Comparison of ENCODE assay signal across 23 cellular contexts in genomic region chr12:32504626-32505025, GRCh38.
DNase-seq lines count a peak whose midpoint lies in the region; ATAC-seq, FAIRE-seq and TF ChIP-seq lines count a peak whose summit lies in the region.
"Had no signal": no experiment of that assay in that cellular context is flagged by ENCODE, and none has a peak within 500 bp of the region (broad histone marks: within the 10 kb centered on the region; RNA-seq: fewer than 3 reads in every experiment).

No MANE protein-coding gene starts in this region.

- CTCF ChIA-PET in mammary epithelial cell (lab: Charles Lee; ENCODE audit: low non-redundant PET) (interaction anchor here (0.6 kb wide), 1 partner anchor 421 kb away, joined by 3 read pairs; no protein-coding TSS in a partner anchor), endothelial cell of umbilical vein (lab: Charles Lee) (interaction anchor here (0.6 to 4.2 kb wide), 7 partner anchors 10 to 168 kb away, joined by 3 to 23 read pairs (median 5); no protein-coding TSS in a partner anchor), OCI-LY7 (lab: Charles Lee; ENCODE audit: unreplicated experiment) (no interaction called here)

- DNase-seq in mammary epithelial cell = peak; percentile 74
- DNase-seq in breast epithelium (ENCODE audit: low spot score in 2 of 2) = no peak
- peak; percentile 41 for DNase-seq in endothelial cell of umbilical vein (ENCODE audit: low read depth, low spot score)
- no peak for DNase-seq in HuH-7.5 (ENCODE audit: low spot score)
- no peak for DNase-seq in OCI-LY7 (ENCODE audit: low spot score)
- DNase-seq in brain microvascular endothelial cell = no peak
- DNase-seq: activated CD4-positive, alpha-beta T cell treated with anti-CD3 and anti-CD28 coated beads, Interleukin-2, amount 50 U/mL, for 1 hour; activated CD8-positive, alpha-beta memory T cell treated with anti-CD3 and anti-CD28 coated beads, Interleukin-2, amount 50 U/mL, for 48 hours; activated gamma-delta T cell treated with Interleukin-2 at 50 U/mL for 16 hours; amygdala; cerebellar nuclear complex; COR-L47; kidney glomerular epithelial cell; mesendoderm; natural killer cell; NCI-H1436 treated with DMSO at 0.1 percent for 48 hours; NCI-H748 treated with DMSO at 0.1 percent for 48 hours; OCI-M1; tibial artery had no signal

- H3K4me3 ChIP-seq in mammary epithelial cell (replicated peaks in 1 of 3; ENCODE audit: insufficient read depth in 1 of 3, low read depth in 2 of 3, low read length in 3 of 3) (no peak overlapping the region), breast epithelium (no peak overlapping the region), endothelial cell of umbilical vein (replicated peaks in 1 of 3; ENCODE audit: insufficient read depth in 1 of 3, low read depth in 1 of 3, low read length in 3 of 3) (no peak overlapping the region), neuron (ENCODE audit: low read length) (peak overlapping the region; percentile 92), OCI-LY7 (ENCODE audit: low read depth, low read length, poor library complexity, severe bottlenecking) (no peak overlapping the region), brain microvascular endothelial cell (ENCODE audit: low read depth, low read length) (no peak overlapping the region)
- H3K4me3 ChIP-seq: tibial artery had no signal

- in situ Hi-C loops in mammary epithelial cell (cut with MboI; ENCODE audit: low sequenced_read_pairs in 2 of 2) (no loop called here), brain microvascular endothelial cell (cut with HindIII; ENCODE audit: low pct_ligation_motif_present, low sequenced_read_pairs) (no loop called here)

- TF ChIP-seq CTCF in mammary epithelial cell (conservative IDR thresholded peaks at IDR 0.05 in 1 of 2, IDR thresholded peaks at IDR 0.05 in 1 of 2; ENCODE audit: extremely low read depth in 1 of 2, insufficient read depth in 1 of 2, low read depth in 1 of 2, low read length in 2 of 2) = no peak
- TF ChIP-seq CTCF in breast epithelium (IDR thresholded peaks at IDR 0.05) = no peak
- no peak for TF ChIP-seq CTCF in endothelial cell of umbilical vein (IDR thresholded peaks at IDR 0.05; ENCODE audit: extremely low read depth in 1 of 2, insufficient read depth in 1 of 2, low read depth in 1 of 2, low read length in 2 of 2)
- TF ChIP-seq CTCF in OCI-LY7 (conservative IDR thresholded peaks at IDR 0.05; ENCODE audit: low read length) = no peak
- TF ChIP-seq CTCF in brain microvascular endothelial cell (IDR thresholded peaks at IDR 0.05; ENCODE audit: low read depth, low read length, missing control alignments) = no peak

- BruUV-seq in mammary epithelial cell (replicated peaks; lab: Mats Ljungman, UMichigan) (no TSS peak), endothelial cell of umbilical vein (replicated peaks; lab: Mats Ljungman, UMichigan) (no TSS peak), OCI-LY7 (replicated peaks; lab: Mats Ljungman, UMichigan) (no TSS peak)

- FAIRE-seq in endothelial cell of umbilical vein (lab: Jason Lieb, UNC) = no peak

- no peak overlapping the region for H3K9ac ChIP-seq in mammary epithelial cell (ENCODE audit: insufficient read depth, low read length)
- no peak overlapping the region for H3K9ac ChIP-seq in endothelial cell of umbilical vein (replicated peaks; ENCODE audit: extremely low read depth, insufficient read depth, low read length)

- H3K4me1 ChIP-seq in mammary epithelial cell (ENCODE audit: insufficient read depth, low read length) (peaks cover 33% of the 10 kb centered on the region), breast epithelium (no peaks in the 10 kb centered on the region), endothelial cell of umbilical vein (ENCODE audit: control insufficient read depth, extremely low read depth, insufficient read depth, low read length) (peaks cover 48% of the 10 kb centered on the region), neuron (ENCODE audit: insufficient read depth, low read length) (peaks cover 31% of the 10 kb centered on the region), OCI-LY7 (ENCODE audit: insufficient read depth, low read length, poor library complexity, severe bottlenecking) (peaks cover 30% of the 10 kb centered on the region)

- POLR2A ChIA-PET in endothelial cell of umbilical vein (lab: Charles Lee) (no interaction called here), OCI-LY7 (lab: Charles Lee) (interaction anchor here (0.8 to 2.1 kb wide), 4 partner anchors 14 to 41 kb away, joined by 3 to 9 read pairs (median 6); no protein-coding TSS in a partner anchor)

- H3K79me2 ChIP-seq in mammary epithelial cell (ENCODE audit: insufficient read depth, low read length) (peaks cover 91% of the 10 kb centered on the region), endothelial cell of umbilical vein (ENCODE audit: control insufficient read depth, insufficient read depth, low read length) (peaks cover 32% of the 10 kb centered on the region), OCI-LY7 (ENCODE audit: insufficient read depth, low read depth, low read length) (no peaks in the 10 kb centered on the region)

- H2AFZ ChIP-seq in mammary epithelial cell (ENCODE audit: low read depth, low read length) = no peak overlapping the region
- no peak overlapping the region for H2AFZ ChIP-seq in endothelial cell of umbilical vein (ENCODE audit: low read depth, low read length)
- H2AFZ ChIP-seq in neuron (ENCODE audit: low read depth, low read length) = no peak overlapping the region
- H2AFZ ChIP-seq in OCI-LY7 (ENCODE audit: low read length) = no peak overlapping the region

- TF ChIP-seq POLR2A in breast epithelium (IDR thresholded peaks at IDR 0.05) (no peak), endothelial cell of umbilical vein (IDR thresholded peaks at IDR 0.05; ENCODE audit: low read depth, low read length) (no peak)

- intact Hi-C loops in mammary epithelial cell (cut with micrococcal nuclease) = no loop called here
- intact Hi-C loops in breast epithelium (cut with DNase I; ENCODE audit: low total_unique reads) = no loop called here
- intact Hi-C loops in endothelial cell of umbilical vein (cut with micrococcal nuclease) = loop anchor here (1.0 to 2.0 kb wide), 3 partner anchors 16 to 31 kb away; no protein-coding TSS in a partner anchor
- intact Hi-C loops in OCI-LY7 (cut with micrococcal nuclease; ENCODE audit: unreplicated experiment) = no loop called here

- ATAC-seq in HG03135 (IDR thresholded peaks at IDR 0.05; ENCODE audit: unreplicated experiment) = no peak
- ATAC-seq: natural killer cell; stimulated activated effector memory CD8-positive, alpha-beta T cell treated with anti-CD3 and anti-CD28 coated beads, Interleukin-12 subunit alpha, Interleukin-12 subunit beta, amount 100 ng/mL, for 72 hours had no signal

- H3K27me3 ChIP-seq in mammary epithelial cell (ENCODE audit: insufficient read depth, low read length) (no peaks in the 10 kb centered on the region), breast epithelium (no peaks in the 10 kb centered on the region), endothelial cell of umbilical vein (ENCODE audit: control insufficient read depth in 2 of 2, insufficient read depth in 2 of 2, low read length in 2 of 2) (no peaks in the 10 kb centered on the region), neuron (ENCODE audit: insufficient read depth, low read length) (no peaks in the 10 kb centered on the region), brain microvascular endothelial cell (replicated peaks) (no peaks in the 10 kb centered on the region)
- H3K27me3 ChIP-seq: tibial artery had no signal

- dilution Hi-C loops in mammary epithelial cell (cut with HindIII; ENCODE audit: low sequenced_read_pairs) (no loop called here), endothelial cell of umbilical vein (cut with MboI; ENCODE audit: extremely low pct_ligation_motif_present, low sequenced_read_pairs) (no loop called here)

- WGBS in mammary epithelial cell (ENCODE audit: low coverage, missing lambda C conversion rate) = 32% methylated on average over 3 of the region's 3 CpGs

- no peaks in the 10 kb centered on the region for H3K36me3 ChIP-seq in mammary epithelial cell (ENCODE audit: insufficient read depth, low read length)
- H3K36me3 ChIP-seq in breast epithelium = no peaks in the 10 kb centered on the region
- no peaks in the 10 kb centered on the region for H3K36me3 ChIP-seq in endothelial cell of umbilical vein (ENCODE audit: control insufficient read depth in 2 of 2, extremely low read depth in 1 of 2, insufficient read depth in 2 of 2, low read length in 2 of 2)
- no peaks in the 10 kb centered on the region for H3K36me3 ChIP-seq in neuron (ENCODE audit: insufficient read depth, low read length)
- H3K36me3 ChIP-seq in OCI-LY7 (ENCODE audit: insufficient read depth, low read length) = no peaks in the 10 kb centered on the region
- no peaks in the 10 kb centered on the region for H3K36me3 ChIP-seq in brain microvascular endothelial cell (replicated peaks)
- H3K36me3 ChIP-seq: tibial artery had no signal

- H3K9me1 ChIP-seq in endothelial cell of umbilical vein (replicated peaks; ENCODE audit: control insufficient read depth, extremely low read depth, insufficient read depth, low read length) = no peaks in the 10 kb centered on the region

- H3K9me3 ChIP-seq in mammary epithelial cell (replicated peaks; ENCODE audit: insufficient read depth, low read length) = no peaks in the 10 kb centered on the region
- no peaks in the 10 kb centered on the region for H3K9me3 ChIP-seq in breast epithelium
- no peaks in the 10 kb centered on the region for H3K9me3 ChIP-seq in endothelial cell of umbilical vein (replicated peaks; ENCODE audit: control insufficient read depth, insufficient read depth, low read length)
- H3K9me3 ChIP-seq in neuron (ENCODE audit: low read length) = no peaks in the 10 kb centered on the region
- no peaks in the 10 kb centered on the region for H3K9me3 ChIP-seq in OCI-LY7 (ENCODE audit: low read length)
- H3K9me3 ChIP-seq: tibial artery had no signal

- H3K27ac ChIP-seq in mammary epithelial cell (ENCODE audit: insufficient read depth, low read depth, low read length) = peak overlapping the region; percentile 27
- H3K27ac ChIP-seq in breast epithelium = no peak overlapping the region
- H3K27ac ChIP-seq in endothelial cell of umbilical vein (ENCODE audit: insufficient read depth, low read depth, low read length) = peak overlapping the region; percentile 45
- no peak overlapping the region for H3K27ac ChIP-seq in OCI-LY7 (ENCODE audit: low read depth, low read length, poor library complexity, severe bottlenecking)
- H3K27ac ChIP-seq in brain microvascular endothelial cell = no peak overlapping the region
- H3K27ac ChIP-seq: 22Rv1, tibial artery had no signal

- H3K4me2 ChIP-seq in mammary epithelial cell (ENCODE audit: insufficient read depth, low read depth, low read length) (peak overlapping the region; percentile 54), endothelial cell of umbilical vein (ENCODE audit: insufficient read depth, low read length) (peak overlapping the region; percentile 89), OCI-LY7 (ENCODE audit: low read length) (no peak overlapping the region)

- no peaks in the 10 kb centered on the region for H3K9me2 ChIP-seq in OCI-LY7 (ENCODE audit: insufficient read depth, low read length)

- H4K20me1 ChIP-seq in mammary epithelial cell (ENCODE audit: insufficient read depth, low read length) = peaks cover 2% of the 10 kb centered on the region
- H4K20me1 ChIP-seq in endothelial cell of umbilical vein (replicated peaks; ENCODE audit: control insufficient read depth, extremely low read depth, insufficient read depth, low read length) = no peaks in the 10 kb centered on the region
- no peaks in the 10 kb centered on the region for H4K20me1 ChIP-seq in OCI-LY7 (ENCODE audit: insufficient read depth, low read length)

Comparison
In these comparisons a context has a peak if more than half of its experiments do, and no peak if none do; other contexts are left out.
1. DNase-seq: peak in mammary epithelial cell (single experiment) and endothelial cell of umbilical vein (single experiment); none in breast epithelium (0 of 2), HuH-7.5 (single experiment), OCI-LY7 (single experiment) and brain microvascular endothelial cell (single experiment).
2. H3K27ac ChIP-seq: peak in mammary epithelial cell (single experiment) and endothelial cell of umbilical vein (single experiment); none in breast epithelium (0 of 2), OCI-LY7 (single experiment) and brain microvascular endothelial cell (single experiment).